In the genomic region with DNA sequence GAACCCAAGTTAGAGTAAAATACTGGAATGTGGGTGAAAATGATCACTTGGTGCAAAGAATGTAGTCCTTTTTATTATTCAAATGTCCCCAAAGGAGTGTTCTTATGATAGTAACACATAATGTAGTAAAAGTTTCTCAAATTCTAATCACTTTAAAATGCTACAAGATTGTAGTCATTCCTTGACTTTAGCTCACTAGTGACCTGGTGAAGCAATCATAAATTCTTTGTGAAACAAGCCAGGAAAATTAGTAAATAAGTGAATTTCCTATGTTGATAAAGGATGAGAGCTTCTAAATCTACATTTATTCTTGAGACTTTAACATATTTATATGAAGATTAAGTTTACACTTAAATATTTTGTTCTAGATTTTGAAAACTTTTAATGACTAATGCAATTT, we compare ENCODE assay signal across 33 cellular contexts. TPM values are rescaled to one million over a fixed set of nuclear protein-coding genes. Genes with fewer than 3 reads are reported as not detected.
"Had no signal": no experiment of that assay in that cellular context is flagged by ENCODE, and none has a peak within 500 bp of the region (broad histone marks: within the 10 kb centered on the region; RNA-seq: fewer than 3 reads in every experiment).

No MANE protein-coding gene starts in this region.

- H3K27me3 ChIP-seq: esophagus squamous epithelium, heart right ventricle, neural progenitor cell, right atrium auricular region, suprapubic skin, transverse colon, upper lobe of right lung, uterus had no signal

- H3K27ac ChIP-seq: esophagus squamous epithelium, heart right ventricle, neural progenitor cell, prostate gland, right atrium auricular region, suprapubic skin, transverse colon, upper lobe of right lung, uterus had no signal

- H3K4me2 ChIP-seq: neural progenitor cell, smooth muscle cell had no signal

- H3K4me3 ChIP-seq: esophagus squamous epithelium, heart right ventricle, lung, mucosa of descending colon, neural progenitor cell, prostate gland, right atrium auricular region, smooth muscle cell, suprapubic skin, transverse colon, upper lobe of right lung, uterus had no signal

- H3K9me3 Mint-ChIP-seq: effector memory CD8-positive, alpha-beta T cell; memory B cell; mesothelial cell of epicardium; naive B cell; nephron; neural progenitor cell; stimulated activated naive CD8-positive, alpha-beta T cell treated with anti-CD3 and anti-CD28 coated beads, Interleukin-15, amount 100 ng/mL, for 72 hours had no signal

- H3K27ac Mint-ChIP-seq: effector memory CD8-positive, alpha-beta T cell; memory B cell; mesothelial cell of epicardium; naive B cell; nephron; neural progenitor cell; stimulated activated naive CD8-positive, alpha-beta T cell treated with anti-CD3 and anti-CD28 coated beads, Interleukin-15, amount 100 ng/mL, for 72 hours had no signal

- H3K9ac ChIP-seq: neural progenitor cell had no signal

- ATAC-seq: effector memory CD8-positive, alpha-beta T cell; heart right ventricle; left lobe of liver; mucosa of descending colon; sciatic nerve; stimulated activated naive CD8-positive, alpha-beta T cell treated with anti-CD3 and anti-CD28 coated beads, Interleukin-15, amount 100 ng/mL, for 72 hours; upper lobe of right lung had no signal

- H2AFZ ChIP-seq: neural progenitor cell had no signal

- H3K27me3 Mint-ChIP-seq: effector memory CD8-positive, alpha-beta T cell; memory B cell; naive B cell; stimulated activated naive CD8-positive, alpha-beta T cell treated with anti-CD3 and anti-CD28 coated beads, Interleukin-15, amount 100 ng/mL, for 72 hours had no signal

- DNase-seq: cortex of kidney; effector memory CD8-positive, alpha-beta T cell; erythroblast; esophagus squamous epithelium; foreskin fibroblast; glutamatergic neuron; heart right ventricle; hippocampal formation; kidney; mucosa of descending colon; naive B cell; stimulated activated CD4-positive, alpha-beta T cell treated with anti-CD3 and anti-CD28 coated beads, Interleukin-12 subunit alpha, Interleukin-12 subunit beta, amount 100 ng/mL, for 4 hours; stimulated activated CD4-positive, alpha-beta T cell treated with anti-CD3 and anti-CD28 coated beads, Interleukin-1b, Interleukin-23, amount 100 ng/mL, for 48 hours; stimulated activated CD4-positive, alpha-beta T cell treated with anti-CD3 and anti-CD28 coated beads, Interleukin-4, amount 100 ng/mL, for 1 hour; stimulated activated CD8-positive, alpha-beta memory T cell treated with anti-CD3 and anti-CD28 coated beads, Interleukin-4, amount 100 ng/mL, for 48 hours; stimulated activated naive CD4-positive, alpha-beta T cell; stimulated activated naive CD8-positive, alpha-beta T cell treated with anti-CD3 and anti-CD28 coated beads, Interleukin-15, amount 100 ng/mL, for 72 hours; transverse colon; upper lobe of right lung; uterus had no signal

- H3K36me3 ChIP-seq: prostate gland, uterus had no signal

- H3K4me1 ChIP-seq: esophagus squamous epithelium, heart right ventricle, neural progenitor cell, prostate gland, right atrium auricular region, suprapubic skin, upper lobe of right lung, uterus had no signal

- H3K4me3 Mint-ChIP-seq: effector memory CD8-positive, alpha-beta T cell; memory B cell; mesothelial cell of epicardium; naive B cell; nephron; neural progenitor cell; stimulated activated naive CD8-positive, alpha-beta T cell treated with anti-CD3 and anti-CD28 coated beads, Interleukin-15, amount 100 ng/mL, for 72 hours had no signal

- H3K9me3 ChIP-seq: esophagus squamous epithelium, heart right ventricle, mucosa of descending colon, prostate gland, right atrium auricular region, suprapubic skin, transverse colon, upper lobe of right lung, uterus had no signal

- H3K4me1 Mint-ChIP-seq: mesothelial cell of epicardium, nephron, neural progenitor cell had no signal

RNA-seq across cellular contexts. Expression of a gene that starts 30.7 kb away (rescaled TPM):
- total RNA-seq: dermis microvascular lymphatic vessel endothelial cell, esophagus squamous epithelium, osteocyte, prostate gland, right atrium auricular region, sciatic nerve, smooth muscle cell had no signal
- polyA plus RNA-seq: heart right ventricle, smooth muscle cell had no signal
